Comparison of ENCODE assay signal across 8 cellular contexts in the genomic region with DNA sequence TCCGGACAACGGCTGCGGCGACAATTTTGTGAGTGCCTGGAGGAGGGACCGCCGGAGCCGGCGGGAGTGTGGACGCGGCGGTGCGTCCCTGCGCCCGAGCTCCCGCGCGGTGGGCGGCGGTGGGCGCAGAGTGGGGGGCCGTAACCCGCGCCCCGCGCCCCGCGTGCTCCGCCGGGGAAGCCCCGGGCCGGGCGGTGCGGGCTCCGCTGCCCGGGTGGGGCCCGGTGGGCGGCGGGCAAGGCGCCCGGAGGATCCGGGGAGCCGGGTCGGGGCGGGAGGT. TPM values are rescaled to one million over a fixed set of nuclear protein-coding genes. Genes with fewer than 3 reads are reported as not detected.
DNase-seq lines count a peak whose midpoint lies in the region; ATAC-seq and TF ChIP-seq lines count a peak whose summit lies in the region.

No MANE protein-coding gene starts in this region.

- no CpG with 5 or more reads among the region's 44 CpGs for WGBS in mammary epithelial cell (ENCODE audit: low coverage, missing lambda C conversion rate)

- H3K27ac ChIP-seq in CD8-positive, alpha-beta memory T cell (ENCODE audit: low read depth, low read length), result peak overlapping the region; percentile 44
- peak overlapping the region; percentile 66 for H3K27ac ChIP-seq in mammary epithelial cell (ENCODE audit: insufficient read depth, low read depth, low read length)

- no peak for TF ChIP-seq CTCF in mammary epithelial cell (conservative IDR thresholded peaks at IDR 0.05 in 1 of 2, IDR thresholded peaks at IDR 0.05 in 1 of 2; ENCODE audit: extremely low read depth in 1 of 2, insufficient read depth in 1 of 2, low read depth in 1 of 2, low read length in 2 of 2)

- DNase-seq in CD8-positive, alpha-beta memory T cell, result peak in 2 of 5 donors; percentile 24 to 34
- DNase-seq in mammary epithelial cell (no peak), naive B cell (no peak)
- no peak for DNase-seq in stimulated activated CD4-positive, alpha-beta T cell treated with anti-CD3 and anti-CD28 coated beads, Interleukin-2, amount 100 ng/mL, for 24 hours

- in situ Hi-C loops in mammary epithelial cell (cut with MboI; ENCODE audit: low sequenced_read_pairs in 2 of 2), result no loop called here

- H3K9me3 Mint-ChIP-seq in CD8-positive, alpha-beta memory T cell, result no peaks in the 10 kb centered on the region
- H3K9me3 Mint-ChIP-seq in naive B cell, result no peaks in the 10 kb centered on the region

- CTCF ChIA-PET in CD8-positive, alpha-beta memory T cell (lab: Charles Lee), result interaction anchor here (0.9 kb wide), 1 partner anchor 9 kb away, joined by 3 read pairs; no protein-coding TSS in a partner anchor
- CTCF ChIA-PET in mammary epithelial cell (lab: Charles Lee; ENCODE audit: low non-redundant PET), result no interaction called here

- H4K20me1 ChIP-seq in mammary epithelial cell (ENCODE audit: insufficient read depth, low read length), result no peaks in the 10 kb centered on the region

- peak overlapping the region; percentile 83 for H3K4me3 ChIP-seq in CD8-positive, alpha-beta memory T cell (ENCODE audit: low read length)
- peak overlapping the region; percentile 57 to 74 (median 73) for H3K4me3 ChIP-seq in mammary epithelial cell (replicated peaks in 1 of 3; ENCODE audit: insufficient read depth in 1 of 3, low read depth in 2 of 3, low read length in 3 of 3)

- H3K79me2 ChIP-seq in mammary epithelial cell (ENCODE audit: insufficient read depth, low read length), result peaks cover 9% of the 10 kb centered on the region

- dilution Hi-C loops in mammary epithelial cell (cut with HindIII; ENCODE audit: low sequenced_read_pairs), result no loop called here

- peak overlapping the region; percentile 69 for H3K9ac ChIP-seq in mammary epithelial cell (ENCODE audit: insufficient read depth, low read length)

- no peaks in the 10 kb centered on the region for H3K27me3 ChIP-seq in CD8-positive, alpha-beta memory T cell (ENCODE audit: insufficient read depth, low read length, poor library complexity, severe bottlenecking)
- H3K27me3 ChIP-seq in mammary epithelial cell (ENCODE audit: insufficient read depth, low read length), result no peaks in the 10 kb centered on the region

- intact Hi-C loops in mammary epithelial cell (cut with micrococcal nuclease), result loop anchor here (2.0 to 5.0 kb wide), 3 partner anchors 28 to 108 kb away; a partner anchor contains a TSS

- ATAC-seq in HG03342 (IDR thresholded peaks at IDR 0.05; ENCODE audit: unreplicated experiment) (peak; percentile 31), naive B cell (ENCODE audit: low read depth in 2 of 2) (no peak), GM21619 (IDR thresholded peaks at IDR 0.05; ENCODE audit: unreplicated experiment) (no peak), HG03442 (IDR thresholded peaks at IDR 0.05; ENCODE audit: unreplicated experiment) (no peak), HG03469 (IDR thresholded peaks at IDR 0.05; ENCODE audit: unreplicated experiment) (no peak)

- peak overlapping the region; percentile 90 for H3K4me2 ChIP-seq in mammary epithelial cell (ENCODE audit: insufficient read depth, low read depth, low read length)

- peaks cover 5 to 21% (median 11%) of the 10 kb centered on the region in 3 donors for H3K4me1 Mint-ChIP-seq in CD8-positive, alpha-beta memory T cell
- peaks cover 8 to 13% (median 9%) of the 10 kb centered on the region in 3 donors for H3K4me1 Mint-ChIP-seq in naive B cell

- peaks cover 0 to 5% (median 0%) of the 10 kb centered on the region in 3 donors for H3K36me3 Mint-ChIP-seq in CD8-positive, alpha-beta memory T cell
- no peaks in the 10 kb centered on the region for H3K36me3 Mint-ChIP-seq in naive B cell

- peak overlapping the region in 3 of 8 donors; percentile 62 to 71 (median 70) for H3K27ac Mint-ChIP-seq in CD8-positive, alpha-beta memory T cell
- peak overlapping the region in 1 of 6 donors; percentile 82 for H3K27ac Mint-ChIP-seq in naive B cell

- H3K4me3 Mint-ChIP-seq in CD8-positive, alpha-beta memory T cell, result peak overlapping the region; percentile 61 to 96 (median 78)
- peak overlapping the region; percentile 76 to 93 (median 82) for H3K4me3 Mint-ChIP-seq in naive B cell

- H3K9me3 ChIP-seq in CD8-positive, alpha-beta memory T cell (ENCODE audit: low read length), result no peaks in the 10 kb centered on the region
- no peaks in the 10 kb centered on the region for H3K9me3 ChIP-seq in mammary epithelial cell (replicated peaks; ENCODE audit: insufficient read depth, low read length)

- peaks cover 0 to 7% of the 10 kb centered on the region in 2 donors for H3K27me3 Mint-ChIP-seq in CD8-positive, alpha-beta memory T cell
- H3K27me3 Mint-ChIP-seq in naive B cell, result peaks cover 0 to 10% (median 8%) of the 10 kb centered on the region in 3 donors

- peaks cover 11% of the 10 kb centered on the region for H3K4me1 ChIP-seq in CD8-positive, alpha-beta memory T cell (ENCODE audit: insufficient read depth, low read length)
- H3K4me1 ChIP-seq in mammary epithelial cell (ENCODE audit: insufficient read depth, low read length), result peaks cover 14% of the 10 kb centered on the region

- H2AFZ ChIP-seq in mammary epithelial cell (ENCODE audit: low read depth, low read length), result peak overlapping the region; percentile 91

- POLR2A ChIA-PET in CD8-positive, alpha-beta memory T cell (lab: Charles Lee), result interaction anchor here (0.5 to 1.7 kb wide), 8 partner anchors 22 to 459 kb away, joined by 3 to 7 read pairs (median 6); a partner anchor contains a TSS

- H3K36me3 ChIP-seq in CD8-positive, alpha-beta memory T cell (ENCODE audit: insufficient read depth, low read length), result no peaks in the 10 kb centered on the region
- H3K36me3 ChIP-seq in mammary epithelial cell (ENCODE audit: insufficient read depth, low read length), result no peaks in the 10 kb centered on the region

- no TSS peak for BruUV-seq in mammary epithelial cell (replicated peaks; lab: Mats Ljungman, UMichigan)

RNA-seq across cellular contexts. Expression of a gene that starts 0.4 kb away (rescaled TPM):
- total RNA-seq in CD8-positive, alpha-beta memory T cell, result 1 to 10 TPM; 4.9 to 6.2 TPM
- 4.9 TPM for polyA plus RNA-seq in CD8-positive, alpha-beta memory T cell
- 10 to 100 TPM in 1 of 2 donors, 1 to 10 TPM in 1; 9.7 to 15.5 TPM for total RNA-seq in mammary epithelial cell
- polyA plus RNA-seq in mammary epithelial cell (5.2 TPM), naive B cell (ENCODE audit: low read depth in 6 of 6) (1 to 10 TPM; 3.1 to 8.3 (median 4.7) TPM)
- 7.6 TPM for polyA minus RNA-seq in mammary epithelial cell
